In genomic region chrX:49102221-49102620, GRCh38 we compare ENCODE assay signal across 1 cellular context.
TF ChIP-seq lines count a peak whose summit lies in the region.

No MANE protein-coding gene starts in this region.

TF ChIP-seq in HepG2, 621 proteins besides CTCF, POLR2A, EP300 and RAD21 (continued from another document and continues in another):
- TF ChIP-seq ARHGAP35 (CRISPR knock-in tag; IDR thresholded peaks at IDR 0.05; ENCODE audit: borderline replicate concordance) (no peak), ETV6 (CRISPR knock-in tag; conservative IDR thresholded peaks at IDR 0.05) (no peak), DRAP1 (CRISPR knock-in tag; IDR thresholded peaks at IDR 0.05) (no peak), E2F2 (CRISPR knock-in tag; IDR thresholded peaks at IDR 0.05; ENCODE audit: borderline replicate concordance) (no peak), HDAC2 (CRISPR knock-in tag; IDR thresholded peaks at IDR 0.05) (peak; percentile 17; the same call in 1 of the 2 replicates), HBP1 (CRISPR knock-in tag; IDR thresholded peaks at IDR 0.05; ENCODE audit: low read depth) (no peak), ZMYM4 (CRISPR knock-in tag; IDR thresholded peaks at IDR 0.05) (no peak), ZNF746 (CRISPR knock-in tag; IDR thresholded peaks at IDR 0.05) (no peak), TEF (CRISPR knock-in tag; IDR thresholded peaks at IDR 0.05) (no peak), REXO4 (CRISPR knock-in tag; IDR thresholded peaks at IDR 0.05; ENCODE audit: borderline replicate concordance) (no peak), GLMP (CRISPR knock-in tag; IDR thresholded peaks at IDR 0.05; ENCODE audit: borderline replicate concordance) (no peak), ZNF704 (CRISPR knock-in tag; IDR thresholded peaks at IDR 0.05; ENCODE audit: borderline replicate concordance) (no peak), FOSL1 (CRISPR knock-in tag; IDR thresholded peaks at IDR 0.05; ENCODE audit: borderline replicate concordance) (no peak), RERE (CRISPR knock-in tag; IDR thresholded peaks at IDR 0.05; ENCODE audit: low read depth) (no peak), SKI (IDR thresholded peaks at IDR 0.05; ENCODE audit: partially characterized antibody) (no peak), ZNF614 (CRISPR knock-in tag; IDR thresholded peaks at IDR 0.05; ENCODE audit: borderline replicate concordance) (peak; percentile 37; the same call in 1 of the 2 replicates), TFAP4 (IDR thresholded peaks at IDR 0.05; ENCODE audit: borderline replicate concordance, low read depth) (peak; percentile 94), ESRRA (CRISPR knock-in tag; IDR thresholded peaks at IDR 0.05; ENCODE audit: low read depth) (peak; percentile 61; the same call in 1 of the 2 replicates), BATF2 (CRISPR knock-in tag; IDR thresholded peaks at IDR 0.05) (no peak), MED13 (CRISPR knock-in tag; IDR thresholded peaks at IDR 0.05) (no peak), GFI1 (CRISPR knock-in tag; IDR thresholded peaks at IDR 0.05; ENCODE audit: borderline replicate concordance) (peak; percentile 84), ZSCAN22 (CRISPR knock-in tag; IDR thresholded peaks at IDR 0.05) (0 out of 2 replicates have a peak, but pooled peaks have one; percentile 61), EZH2 (conservative IDR thresholded peaks at IDR 0.05; ENCODE audit: low read depth, low read length) (no peak), ZBTB38 (CRISPR knock-in tag; IDR thresholded peaks at IDR 0.05) (no peak), SALL1 (CRISPR knock-in tag; IDR thresholded peaks at IDR 0.05) (peak; percentile 38; the same call in 1 of the 2 replicates), ZMYM2 (CRISPR knock-in tag; IDR thresholded peaks at IDR 0.05) (no peak), SRSF9 (IDR thresholded peaks at IDR 0.05; ENCODE audit: borderline replicate concordance, insufficient read depth, low read depth, low read length, poor library complexity, severe bottlenecking) (no peak), POLR2AphosphoS5 (IDR thresholded peaks at IDR 0.05; ENCODE audit: low read depth, low read length) (peak; percentile 39; the same call in 1 of the 2 replicates), FIP1L1 (IDR thresholded peaks at IDR 0.05; ENCODE audit: borderline replicate concordance, insufficient read depth, low read depth, low read length) (no peak), CERS6 (CRISPR knock-in tag; IDR thresholded peaks at IDR 0.05) (no peak), CENPBD1 (CRISPR knock-in tag; IDR thresholded peaks at IDR 0.05; ENCODE audit: borderline replicate concordance, low read depth) (no peak), RARA (CRISPR knock-in tag; IDR thresholded peaks at IDR 0.05) (peak; percentile 77), NFKBIZ (CRISPR knock-in tag; IDR thresholded peaks at IDR 0.05) (no peak), CREB1 (IDR thresholded peaks at IDR 0.05) (no peak), CREB1 (CRISPR knock-in tag; IDR thresholded peaks at IDR 0.05) (no peak; the same call in 1 of the 2 replicates), ZNF740 (CRISPR knock-in tag; IDR thresholded peaks at IDR 0.05) (no peak), HNRNPK (IDR thresholded peaks at IDR 0.05; ENCODE audit: low read depth, low read length, poor library complexity, severe bottlenecking) (no peak), MAX (IDR thresholded peaks at IDR 0.05) (peak; percentile 50), ZNF382 (CRISPR knock-in tag; IDR thresholded peaks at IDR 0.05; ENCODE audit: borderline replicate concordance) (no peak), MLLT10 (CRISPR knock-in tag; IDR thresholded peaks at IDR 0.05) (no peak), HNF4A (CRISPR knock-in tag; IDR thresholded peaks at IDR 0.05) (peak; percentile 85), ZFYVE20 (CRISPR knock-in tag; IDR thresholded peaks at IDR 0.05; ENCODE audit: borderline replicate concordance, low read depth) (no peak), ZMYM3 (CRISPR knock-in tag; IDR thresholded peaks at IDR 0.05) (no peak), UBTF (CRISPR knock-in tag; IDR thresholded peaks at IDR 0.05) (no peak), ZNF724P (CRISPR knock-in tag; IDR thresholded peaks at IDR 0.05; ENCODE audit: borderline replicate concordance) (no peak), NR2F6 (IDR thresholded peaks at IDR 0.05) (peak; percentile 57), NR2F6 (CRISPR knock-in tag; IDR thresholded peaks at IDR 0.05) (peak; percentile 74), ZNF841 (CRISPR knock-in tag; IDR thresholded peaks at IDR 0.05; ENCODE audit: borderline replicate concordance) (no peak), REL (CRISPR knock-in tag; conservative IDR thresholded peaks at IDR 0.05) (no peak), MYC (CRISPR knock-in tag; IDR thresholded peaks at IDR 0.05; ENCODE audit: borderline replicate concordance) (peak; percentile 38; the same call in 1 of the 2 replicates)
